Comparison of ENCODE assay signal across 9 cellular contexts in genomic region chr10:74008212-74008731, GRCh38. TPM values are rescaled to one million over a fixed set of nuclear protein-coding genes. Genes with fewer than 3 reads are reported as not detected.
DNase-seq lines count a peak whose midpoint lies in the region; ATAC-seq, FAIRE-seq and TF ChIP-seq lines count a peak whose summit lies in the region.
"Had no signal": no experiment of that assay in that cellular context is flagged by ENCODE, and none has a peak within 500 bp of the region (broad histone marks: within the 10 kb centered on the region; RNA-seq: fewer than 3 reads in every experiment).

No MANE protein-coding gene starts in this region.

- BruUV-seq in Calu3 (replicated peaks; lab: Mats Ljungman, UMichigan): no TSS peak

- H3K9me3 ChIP-seq in keratinocyte (ENCODE audit: control insufficient read depth, low read depth, low read length): no peaks in the 10 kb centered on the region

- peaks cover 48% of the 10 kb centered on the region for H3K36me3 Mint-ChIP-seq in Calu3 (ENCODE audit: insufficient read depth, unreplicated experiment)

- H3K9ac ChIP-seq in keratinocyte (ENCODE audit: control insufficient read depth, extremely low read depth, insufficient read depth, low read length): peak overlapping the region; percentile 22

- H3K4me2 ChIP-seq in keratinocyte (ENCODE audit: control insufficient read depth, extremely low read depth, insufficient read depth, low read depth, low read length): no peak overlapping the region

- dilution Hi-C loops in keratinocyte (cut with MboI; ENCODE audit: extremely low pct_ligation_motif_present, low sequenced_read_pairs): no loop called here

- H3K27me3 ChIP-seq in keratinocyte (ENCODE audit: control insufficient read depth, extremely low read depth, insufficient read depth, low read length): no peaks in the 10 kb centered on the region

- H3K4me1 Mint-ChIP-seq in Calu3 (ENCODE audit: low read depth, unreplicated experiment): peaks cover 53% of the 10 kb centered on the region

- H3K36me3 ChIP-seq in keratinocyte (ENCODE audit: control insufficient read depth in 2 of 2, extremely low read depth in 1 of 2, insufficient read depth in 2 of 2, low read length in 2 of 2): peaks cover 4 to 9% of the 10 kb centered on the region in 2 experiments

- peaks cover 3% of the 10 kb centered on the region for H3K9me1 ChIP-seq in keratinocyte (ENCODE audit: control insufficient read depth, extremely low read depth, insufficient read depth, low read length)

- no peaks in the 10 kb centered on the region for H4K20me1 ChIP-seq in keratinocyte (ENCODE audit: control insufficient read depth, extremely low read depth, insufficient read depth, low read length)

- peaks cover 27% of the 10 kb centered on the region for H3K4me1 ChIP-seq in keratinocyte (ENCODE audit: control insufficient read depth, extremely low read depth, insufficient read depth, low read length)

- H3K9me3 Mint-ChIP-seq in Calu3 (ENCODE audit: low read depth, unreplicated experiment): no peaks in the 10 kb centered on the region

- ATAC-seq in HG02610 (IDR thresholded peaks at IDR 0.05; ENCODE audit: unreplicated experiment): peak; percentile 73

- DNase-seq in GM04504 (ENCODE audit: low read depth) (peak; percentile 77), RPMI8226 (peak; percentile 4), keratinocyte (ENCODE audit: low read depth, low spot score) (no peak), Calu3 (no peak), cortex of kidney (lab: John Stamatoyannopoulos, UW) (no peak), NCI-H2227 treated with DMSO at 0.1 percent for 48 hours (lab: John Stamatoyannopoulos, UW) (no peak), anterior cingulate cortex (lab: John Stamatoyannopoulos, UW) (no peak)
- DNase-seq: GOT3 had no signal

- no peak for FAIRE-seq in keratinocyte (lab: Jason Lieb, UNC)

- H2AFZ ChIP-seq in keratinocyte (ENCODE audit: control insufficient read depth, low read length): no peak overlapping the region

- CTCF ChIA-PET in Calu3 (lab: Charles Lee): interaction anchor here (0.7 to 1.1 kb wide), 7 partner anchors 9 to 137 kb away, joined by 3 to 13 read pairs (median 4); no protein-coding TSS in a partner anchor

- no peak for TF ChIP-seq CTCF in keratinocyte (optimal IDR thresholded peaks at IDR 0.05 in 1 of 3, IDR thresholded peaks at IDR 0.05 in 1 of 3, conservative IDR thresholded peaks at IDR 0.05 in 1 of 3; ENCODE audit: extremely low read depth in 1 of 3, insufficient read depth in 2 of 3, low read length in 3 of 3)
- TF ChIP-seq CTCF in Calu3 (IDR thresholded peaks at IDR 0.05; ENCODE audit: unreplicated experiment): no peak

- no peaks in the 10 kb centered on the region for H3K27me3 Mint-ChIP-seq in Calu3 (ENCODE audit: unreplicated experiment)

- H3K79me2 ChIP-seq in keratinocyte (ENCODE audit: control insufficient read depth, insufficient read depth, low read length): peaks cover 90% of the 10 kb centered on the region

- H3K4me3 Mint-ChIP-seq in Calu3 (ENCODE audit: low read depth, unreplicated experiment): no peak overlapping the region

- H3K4me3 ChIP-seq in keratinocyte (ENCODE audit: control insufficient read depth in 2 of 3, extremely low read depth in 1 of 3, insufficient read depth in 2 of 3, low read depth in 1 of 3, low read length in 3 of 3): no peak overlapping the region

- H3K27ac ChIP-seq in keratinocyte (ENCODE audit: control insufficient read depth, insufficient read depth, low read length): peak overlapping the region; percentile 47

- intact Hi-C loops in Calu3 (cut with micrococcal nuclease; ENCODE audit: unreplicated experiment): loop anchor here (2.0 kb wide), 1 partner anchor 73 kb away; no protein-coding TSS in a partner anchor

- no peak overlapping the region for H3K27ac Mint-ChIP-seq in Calu3 (ENCODE audit: unreplicated experiment)

RNA-seq across cellular contexts. Expression of gene VCL, which starts 10.4 kb away (rescaled TPM):
- polyA plus RNA-seq in keratinocyte: 92.1 to 106 TPM (median 102 TPM) in 3 replicates
- 27.2 TPM for polyA plus RNA-seq in keratinocyte (2011; ENCODE audit: low read depth)
- 31.6 and 47.9 TPM in 2 replicates for polyA plus RNA-seq in keratinocyte (2011; cell fraction: cytosol; rRNA removed)
- 238 and 259 TPM in 2 replicates for polyA plus RNA-seq in keratinocyte (2011; cell fraction: nucleus; rRNA removed)
- 19.1 and 101 TPM in 2 replicates for polyA plus RNA-seq in keratinocyte (2012; ENCODE audit: low replicate concordance)
- polyA minus RNA-seq in keratinocyte: 77.4 to 161 TPM (median 129 TPM) in 3 replicates
- 78.3 TPM for polyA minus RNA-seq in keratinocyte (2011; cell fraction: cytosol; rRNA and poly(A)+ RNA removed)
- polyA minus RNA-seq in keratinocyte (2011; cell fraction: nucleus; rRNA and poly(A)+ RNA removed): 257 and 336 TPM in 2 replicates
- total RNA-seq in Calu3 (2022): 234 and 237 TPM in 2 replicates

Comparison
In these comparisons a context has a peak if more than half of its experiments do, and no peak if none do; other contexts are left out.
1. DNase-seq: peak in GM04504 (single experiment) and RPMI8226 (single experiment); none in keratinocyte (single experiment), Calu3 (single experiment), cortex of kidney (single experiment), NCI-H2227 treated with DMSO at 0.1 percent for 48 hours (single experiment) and anterior cingulate cortex (0 of 58).